In the genomic region with DNA sequence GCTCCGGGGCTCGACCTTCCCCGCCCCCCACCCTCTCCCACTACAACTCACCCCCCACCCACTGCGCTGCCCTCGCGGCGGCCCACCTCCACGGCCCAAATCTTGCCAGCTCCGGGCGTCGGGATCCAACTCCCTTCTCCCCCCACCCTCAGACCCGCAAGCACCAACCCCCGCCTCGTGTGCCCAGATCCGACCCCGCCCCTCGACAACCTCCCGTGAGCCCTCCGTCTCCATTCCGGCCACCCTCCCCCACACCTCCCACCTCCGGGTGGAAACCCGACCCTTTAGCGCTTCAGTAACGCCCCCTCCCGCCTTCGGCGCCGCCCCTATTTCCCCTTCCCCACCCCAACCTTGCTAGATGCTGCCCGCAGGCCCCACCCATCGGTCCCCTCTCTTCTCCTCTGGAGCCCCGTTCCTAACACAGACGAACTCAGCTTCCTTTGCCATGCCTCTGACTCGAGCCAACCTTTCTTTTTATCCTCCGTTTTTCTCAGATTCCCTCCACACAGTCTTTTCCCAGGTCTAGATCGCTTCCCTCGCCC, we compare ENCODE assay signal across 8 cellular contexts. TPM values are rescaled to one million over a fixed set of nuclear protein-coding genes. Genes with fewer than 3 reads are reported as not detected.
A peak's percentile ranks its signal among the peaks of the same experiment; 100 is the strongest.
DNase-seq lines count a peak whose midpoint lies in the region; TF ChIP-seq lines count a peak whose summit lies in the region.

No MANE protein-coding gene starts in this region.

- no peaks in the 10 kb centered on the region for H3K9me3 Mint-ChIP-seq in HFFc6
- H3K9me3 Mint-ChIP-seq in T-helper 1 cell treated with Interleukin-12 subunit alpha and Interleukin-12 subunit beta and Interleukin-4 antibody, amounts not matched to agents 30 μg/mL and 1 μg/mL, for 36 hours, result no peaks in the 10 kb centered on the region

- peak overlapping the region; percentile 90 to 91 for H3K27ac ChIP-seq in right atrium auricular region
- H3K27ac ChIP-seq in rectal smooth muscle tissue (ENCODE audit: low read depth, low read length), result peak overlapping the region; percentile 81
- peak overlapping the region; percentile 93 for H3K27ac ChIP-seq in vagina

- H3K36me3 Mint-ChIP-seq in HFFc6 (ENCODE audit: low read depth), result peaks cover 43% of the 10 kb centered on the region
- H3K36me3 Mint-ChIP-seq in T-helper 1 cell treated with Interleukin-12 subunit alpha and Interleukin-12 subunit beta and Interleukin-4 antibody, amounts not matched to agents 30 μg/mL and 1 μg/mL, for 36 hours (ENCODE audit: low read depth), result peaks cover 39% of the 10 kb centered on the region

- H3K4me3 Mint-ChIP-seq in HFFc6, result peak overlapping the region; percentile 96
- H3K4me3 Mint-ChIP-seq in T-helper 1 cell treated with Interleukin-12 subunit alpha and Interleukin-12 subunit beta and Interleukin-4 antibody, amounts not matched to agents 30 μg/mL and 1 μg/mL, for 36 hours, result peak overlapping the region; percentile 97

- H3K27me3 ChIP-seq in right atrium auricular region (no peaks in the 10 kb centered on the region), rectal smooth muscle tissue (ENCODE audit: control insufficient read depth, insufficient read depth, low read length) (no peaks in the 10 kb centered on the region), vagina (no peaks in the 10 kb centered on the region)

- peaks cover 46% of the 10 kb centered on the region for H3K4me1 Mint-ChIP-seq in HFFc6 (ENCODE audit: low read depth)
- peaks cover 52% of the 10 kb centered on the region for H3K4me1 Mint-ChIP-seq in T-helper 1 cell treated with Interleukin-12 subunit alpha and Interleukin-12 subunit beta and Interleukin-4 antibody, amounts not matched to agents 30 μg/mL and 1 μg/mL, for 36 hours (ENCODE audit: low read depth)

- peaks cover 14% of the 10 kb centered on the region for H3K4me1 ChIP-seq in ES-I3 (ENCODE audit: insufficient read depth, low read length)
- peaks cover 0 to 36% of the 10 kb centered on the region in 2 donors for H3K4me1 ChIP-seq in right atrium auricular region
- H3K4me1 ChIP-seq in rectal smooth muscle tissue (ENCODE audit: control insufficient read depth, insufficient read depth, low read length), result peaks cover 11% of the 10 kb centered on the region
- peaks cover 37% of the 10 kb centered on the region for H3K4me1 ChIP-seq in vagina

- intact Hi-C loops in vagina (cut with DNase I), result loop anchor here (10.0 kb wide), 1 partner anchor 1814 kb away; no protein-coding TSS in a partner anchor

- H3K9me3 ChIP-seq in ES-I3 (ENCODE audit: control insufficient read depth, insufficient read depth, low read length), result no peaks in the 10 kb centered on the region
- H3K9me3 ChIP-seq in right atrium auricular region, result no peaks in the 10 kb centered on the region
- no peaks in the 10 kb centered on the region for H3K9me3 ChIP-seq in vagina

- peak overlapping the region; percentile 73 for H3K9ac ChIP-seq in ES-I3 (ENCODE audit: low read depth, low read length)
- peak overlapping the region; percentile 56 for H3K9ac ChIP-seq in rectal smooth muscle tissue (ENCODE audit: low read length)

- peak overlapping the region; percentile 81 to 93 for H3K4me3 ChIP-seq in right atrium auricular region
- H3K4me3 ChIP-seq in rectal smooth muscle tissue (ENCODE audit: low read length), result peak overlapping the region; percentile 86
- H3K4me3 ChIP-seq in vagina, result peak overlapping the region; percentile 87 to 96

- peak; percentile 65 for DNase-seq in HFFc6
- DNase-seq in NCI-H1092 treated with DMSO at 0.1 percent for 48 hours (lab: John Stamatoyannopoulos, UW), result peak; percentile 69
- peak in 41 of 56 donors; percentile 3 to 64 (median 33) for DNase-seq in amygdala (lab: John Stamatoyannopoulos, UW)
- DNase-seq in right atrium auricular region (ENCODE audit: low spot score), result peak; percentile 61
- no peak for DNase-seq in vagina (ENCODE audit: extremely low spot score in 2 of 2)

- no peak for TF ChIP-seq POLR2A in vagina (IDR thresholded peaks at IDR 0.05)

- TF ChIP-seq CTCF in HFFc6 (IDR thresholded peaks at IDR 0.05), result no peak
- no peak for TF ChIP-seq CTCF in right atrium auricular region (IDR thresholded peaks at IDR 0.05)
- no peak for TF ChIP-seq CTCF in vagina (IDR thresholded peaks at IDR 0.05)

- peaks cover 35% of the 10 kb centered on the region for H3K36me3 ChIP-seq in ES-I3 (ENCODE audit: insufficient read depth, low read length)
- peaks cover 22% of the 10 kb centered on the region for H3K36me3 ChIP-seq in right atrium auricular region
- peaks cover 8% of the 10 kb centered on the region for H3K36me3 ChIP-seq in rectal smooth muscle tissue (ENCODE audit: control insufficient read depth, insufficient read depth, low read length)
- H3K36me3 ChIP-seq in vagina, result no peaks in the 10 kb centered on the region

- H3K27ac Mint-ChIP-seq in HFFc6, result peak overlapping the region; percentile 90
- H3K27ac Mint-ChIP-seq in T-helper 1 cell treated with Interleukin-12 subunit alpha and Interleukin-12 subunit beta and Interleukin-4 antibody, amounts not matched to agents 30 μg/mL and 1 μg/mL, for 36 hours, result peak overlapping the region; percentile 95

- no peaks in the 10 kb centered on the region; the same call in 1 of the 2 replicates for H3K27me3 Mint-ChIP-seq in HFFc6 (ENCODE audit: insufficient read depth)
- no peaks in the 10 kb centered on the region for H3K27me3 Mint-ChIP-seq in T-helper 1 cell treated with Interleukin-12 subunit alpha and Interleukin-12 subunit beta and Interleukin-4 antibody, amounts not matched to agents 30 μg/mL and 1 μg/mL, for 36 hours (ENCODE audit: low read depth)

RNA-seq across cellular contexts. Expression of a gene that starts 0.7 kb away (rescaled TPM):
- 100 to 1,000 TPM; 117 to 135 (median 125) TPM for total RNA-seq in HFFc6 (2021; fragmentation: NEBNext Ultra II Directional; extraction: Animal tissue kit (Norgen Biotek cat#: 25700))
- total RNA-seq in right atrium auricular region, result 10 to 100 TPM; 42.7 to 51.8 TPM
- total RNA-seq in vagina, result 67.3 TPM

RNA-seq across cellular contexts. Expression of a gene that starts 16.3 kb away (rescaled TPM):
- 100 to 1,000 TPM; 125 to 158 (median 145) TPM for total RNA-seq in HFFc6 (2021; fragmentation: NEBNext Ultra II Directional; extraction: Animal tissue kit (Norgen Biotek cat#: 25700))
- total RNA-seq in right atrium auricular region (1,000 to 10,000 TPM in 1 of 2 donors, 100 to 1,000 TPM in 1; 419 to 1,068 TPM), vagina (90.8 TPM)

RNA-seq across cellular contexts. Expression of a gene that starts 35.7 kb away (rescaled TPM):
- 100 to 1,000 TPM; 131 to 176 (median 157) TPM for total RNA-seq in HFFc6 (2021; fragmentation: NEBNext Ultra II Directional; extraction: Animal tissue kit (Norgen Biotek cat#: 25700))
- 10 to 100 TPM; 67.2 to 91.6 TPM for total RNA-seq in right atrium auricular region
- total RNA-seq in vagina, result 64.1 TPM

RNA-seq across cellular contexts. Expression of a gene that starts 59.5 kb away (rescaled TPM):
- total RNA-seq in HFFc6 (2021; fragmentation: NEBNext Ultra II Directional; extraction: Animal tissue kit (Norgen Biotek cat#: 25700)), result under 1 TPM in 4 of 6 experiments, not detected in 2; 0.31 to 0.60 (median 0.35) TPM
- total RNA-seq in right atrium auricular region (not detected), vagina (not detected)

Comparison
In these comparisons a context has a peak if more than half of its experiments do, and no peak if none do; other contexts are left out.
1. DNase-seq: peak in HFFc6 (single experiment), NCI-H1092 treated with DMSO at 0.1 percent for 48 hours (single experiment), amygdala (41 of 56) and right atrium auricular region (single experiment); none in vagina (0 of 2).
2. Peak in every context shown above with its lines, with median percentiles within 50 percentile points of each other: H3K27ac ChIP-seq and H3K4me3 ChIP-seq.